ENCODE assay signal across 1 cellular context in the genomic region with DNA sequence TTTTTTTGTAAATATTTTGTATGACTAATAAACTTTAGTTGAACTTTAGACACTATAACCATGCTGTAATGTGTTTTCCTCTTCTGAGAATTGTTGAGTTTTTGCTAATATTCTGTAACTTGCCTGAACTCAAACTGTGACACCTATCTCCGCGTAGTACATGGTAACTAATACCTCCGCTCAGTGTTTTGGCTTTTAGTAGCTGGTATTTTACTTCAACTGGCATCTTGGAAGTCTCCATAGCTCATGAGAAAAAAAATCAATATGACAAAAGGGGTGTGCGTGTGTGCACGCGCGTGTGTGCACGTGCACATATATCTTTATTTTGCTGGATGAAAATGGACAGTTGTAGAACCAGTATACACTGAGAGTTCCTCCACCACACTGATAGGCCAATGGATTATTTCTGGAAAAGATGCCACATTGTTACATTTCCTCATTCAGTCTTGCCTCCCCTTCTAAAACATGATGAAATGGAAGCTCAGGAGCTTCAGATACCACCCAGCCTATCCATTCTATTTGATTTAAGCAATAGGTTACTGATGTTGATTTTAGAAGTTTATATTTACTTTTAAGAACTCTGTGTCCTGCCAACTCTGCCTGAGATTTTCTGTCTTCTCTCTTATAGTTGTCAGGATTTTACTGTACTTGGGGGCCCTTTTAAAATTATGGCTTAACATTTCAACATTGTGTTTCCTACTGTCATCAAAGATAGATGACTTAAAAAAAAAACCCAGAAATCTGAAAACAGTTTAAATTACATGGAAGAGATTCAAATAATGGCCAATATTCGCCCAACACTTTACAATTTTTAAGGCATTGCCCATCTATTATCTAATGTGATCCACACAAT.
TF ChIP-seq lines count a peak whose summit lies in the region.

No MANE protein-coding gene starts in this region.

TF ChIP-seq in HepG2, 621 proteins besides CTCF, POLR2A, EP300 and RAD21 (continued from another document and continues in another):
- TF ChIP-seq RELA (CRISPR knock-in tag; IDR thresholded peaks at IDR 0.05) (0 out of 2 replicates have a peak, but pooled peaks have one; percentile 65), PAWR (CRISPR knock-in tag; IDR thresholded peaks at IDR 0.05; ENCODE audit: borderline replicate concordance) (no peak), SMARCC2 (IDR thresholded peaks at IDR 0.05) (0 out of 2 replicates have a peak, but pooled peaks have one; percentile 30), SYNCRIP (IDR thresholded peaks at IDR 0.05; ENCODE audit: insufficient read depth, low read depth, low read length) (no peak), KDM1A (CRISPR knock-in tag; IDR thresholded peaks at IDR 0.05) (0 out of 2 replicates have a peak, but pooled peaks have one; percentile 12), SAFB2 (CRISPR knock-in tag; IDR thresholded peaks at IDR 0.05; ENCODE audit: borderline replicate concordance, low read depth) (no peak), TCF7 (IDR thresholded peaks at IDR 0.05; ENCODE audit: low read depth) (peak; percentile 33; the same call in 1 of the 2 replicates), EEA1 (CRISPR knock-in tag; IDR thresholded peaks at IDR 0.05; ENCODE audit: borderline replicate concordance) (no peak), CENPX (CRISPR knock-in tag; IDR thresholded peaks at IDR 0.05) (no peak), ATF1 (CRISPR knock-in tag; IDR thresholded peaks at IDR 0.05) (peak; percentile 50; the same call in 1 of the 2 replicates), KDM4B (CRISPR knock-in tag; IDR thresholded peaks at IDR 0.05) (peak; percentile 64; the same call in 1 of the 2 replicates), NR2F2 (IDR thresholded peaks at IDR 0.05; ENCODE audit: borderline replicate concordance, low read depth) (peak; percentile 24; the same call in 1 of the 2 replicates), ZFP41 (CRISPR knock-in tag; IDR thresholded peaks at IDR 0.05; ENCODE audit: borderline replicate concordance) (no peak), RNF2 (conservative IDR thresholded peaks at IDR 0.05; ENCODE audit: low read depth) (no peak), RFXANK (CRISPR knock-in tag; IDR thresholded peaks at IDR 0.05) (no peak), MLLT10 (CRISPR knock-in tag; IDR thresholded peaks at IDR 0.05) (no peak), ZNF781 (CRISPR knock-in tag; IDR thresholded peaks at IDR 0.05; ENCODE audit: borderline replicate concordance, not compliant biosample characterization) (no peak), ZNF570 (CRISPR knock-in tag; IDR thresholded peaks at IDR 0.05; ENCODE audit: borderline replicate concordance) (no peak), GATAD2A (CRISPR knock-in tag; IDR thresholded peaks at IDR 0.05) (peak; percentile 98), AKAP8 (CRISPR knock-in tag; IDR thresholded peaks at IDR 0.05) (no peak), ZNF34 (CRISPR knock-in tag; IDR thresholded peaks at IDR 0.05; ENCODE audit: borderline replicate concordance) (no peak), LCORL (IDR thresholded peaks at IDR 0.05) (no peak), LCORL (CRISPR knock-in tag; IDR thresholded peaks at IDR 0.05) (peak; percentile 81), NONO (IDR thresholded peaks at IDR 0.05) (no peak), NONO (CRISPR knock-in tag; conservative IDR thresholded peaks at IDR 0.05) (peak; percentile 40; the same call in 1 of the 2 replicates), GATA4 (IDR thresholded peaks at IDR 0.05; ENCODE audit: borderline replicate concordance, low read depth) (no peak), DNMT3B (CRISPR knock-in tag; conservative IDR thresholded peaks at IDR 0.05) (no peak), PLRG1 (conservative IDR thresholded peaks at IDR 0.05) (no peak), ZKSCAN1 (IDR thresholded peaks at IDR 0.05; ENCODE audit: low read length) (no peak), ZNF331 (CRISPR knock-in tag; IDR thresholded peaks at IDR 0.05) (peak; percentile 61)
- TF ChIP-seq, protein P1, sequence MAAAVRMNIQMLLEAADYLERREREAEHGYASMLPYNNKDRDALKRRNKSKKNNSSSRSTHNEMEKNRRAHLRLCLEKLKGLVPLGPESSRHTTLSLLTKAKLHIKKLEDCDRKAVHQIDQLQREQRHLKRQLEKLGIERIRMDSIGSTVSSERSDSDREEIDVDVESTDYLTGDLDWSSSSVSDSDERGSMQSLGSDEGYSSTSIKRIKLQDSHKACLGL (CRISPR knock-in tag; IDR thresholded peaks at IDR 0.05) = no peak
- TF ChIP-seq, protein P2, sequence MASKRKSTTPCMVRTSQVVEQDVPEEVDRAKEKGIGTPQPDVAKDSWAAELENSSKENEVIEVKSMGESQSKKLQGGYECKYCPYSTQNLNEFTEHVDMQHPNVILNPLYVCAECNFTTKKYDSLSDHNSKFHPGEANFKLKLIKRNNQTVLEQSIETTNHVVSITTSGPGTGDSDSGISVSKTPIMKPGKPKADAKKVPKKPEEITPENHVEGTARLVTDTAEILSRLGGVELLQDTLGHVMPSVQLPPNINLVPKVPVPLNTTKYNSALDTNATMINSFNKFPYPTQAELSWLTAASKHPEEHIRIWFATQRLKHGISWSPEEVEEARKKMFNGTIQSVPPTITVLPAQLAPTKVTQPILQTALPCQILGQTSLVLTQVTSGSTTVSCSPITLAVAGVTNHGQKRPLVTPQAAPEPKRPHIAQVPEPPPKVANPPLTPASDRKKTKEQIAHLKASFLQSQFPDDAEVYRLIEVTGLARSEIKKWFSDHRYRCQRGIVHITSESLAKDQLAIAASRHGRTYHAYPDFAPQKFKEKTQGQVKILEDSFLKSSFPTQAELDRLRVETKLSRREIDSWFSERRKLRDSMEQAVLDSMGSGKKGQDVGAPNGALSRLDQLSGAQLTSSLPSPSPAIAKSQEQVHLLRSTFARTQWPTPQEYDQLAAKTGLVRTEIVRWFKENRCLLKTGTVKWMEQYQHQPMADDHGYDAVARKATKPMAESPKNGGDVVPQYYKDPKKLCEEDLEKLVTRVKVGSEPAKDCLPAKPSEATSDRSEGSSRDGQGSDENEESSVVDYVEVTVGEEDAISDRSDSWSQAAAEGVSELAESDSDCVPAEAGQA (IDR thresholded peaks at IDR 0.05; ENCODE audit: low read depth) = no peak
- TF ChIP-seq, protein P2 (CRISPR knock-in tag; IDR thresholded peaks at IDR 0.05; ENCODE audit: borderline replicate concordance) = no peak
- TF ChIP-seq, protein P3, sequence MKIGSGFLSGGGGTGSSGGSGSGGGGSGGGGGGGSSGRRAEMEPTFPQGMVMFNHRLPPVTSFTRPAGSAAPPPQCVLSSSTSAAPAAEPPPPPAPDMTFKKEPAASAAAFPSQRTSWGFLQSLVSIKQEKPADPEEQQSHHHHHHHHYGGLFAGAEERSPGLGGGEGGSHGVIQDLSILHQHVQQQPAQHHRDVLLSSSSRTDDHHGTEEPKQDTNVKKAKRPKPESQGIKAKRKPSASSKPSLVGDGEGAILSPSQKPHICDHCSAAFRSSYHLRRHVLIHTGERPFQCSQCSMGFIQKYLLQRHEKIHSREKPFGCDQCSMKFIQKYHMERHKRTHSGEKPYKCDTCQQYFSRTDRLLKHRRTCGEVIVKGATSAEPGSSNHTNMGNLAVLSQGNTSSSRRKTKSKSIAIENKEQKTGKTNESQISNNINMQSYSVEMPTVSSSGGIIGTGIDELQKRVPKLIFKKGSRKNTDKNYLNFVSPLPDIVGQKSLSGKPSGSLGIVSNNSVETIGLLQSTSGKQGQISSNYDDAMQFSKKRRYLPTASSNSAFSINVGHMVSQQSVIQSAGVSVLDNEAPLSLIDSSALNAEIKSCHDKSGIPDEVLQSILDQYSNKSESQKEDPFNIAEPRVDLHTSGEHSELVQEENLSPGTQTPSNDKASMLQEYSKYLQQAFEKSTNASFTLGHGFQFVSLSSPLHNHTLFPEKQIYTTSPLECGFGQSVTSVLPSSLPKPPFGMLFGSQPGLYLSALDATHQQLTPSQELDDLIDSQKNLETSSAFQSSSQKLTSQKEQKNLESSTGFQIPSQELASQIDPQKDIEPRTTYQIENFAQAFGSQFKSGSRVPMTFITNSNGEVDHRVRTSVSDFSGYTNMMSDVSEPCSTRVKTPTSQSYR (CRISPR knock-in tag; IDR thresholded peaks at IDR 0.05; ENCODE audit: borderline replicate concordance) = peak; percentile 4; the same call in 1 of the 2 replicates
- TF ChIP-seq, protein P4, sequence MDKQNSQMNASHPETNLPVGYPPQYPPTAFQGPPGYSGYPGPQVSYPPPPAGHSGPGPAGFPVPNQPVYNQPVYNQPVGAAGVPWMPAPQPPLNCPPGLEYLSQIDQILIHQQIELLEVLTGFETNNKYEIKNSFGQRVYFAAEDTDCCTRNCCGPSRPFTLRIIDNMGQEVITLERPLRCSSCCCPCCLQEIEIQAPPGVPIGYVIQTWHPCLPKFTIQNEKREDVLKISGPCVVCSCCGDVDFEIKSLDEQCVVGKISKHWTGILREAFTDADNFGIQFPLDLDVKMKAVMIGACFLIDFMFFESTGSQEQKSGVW (CRISPR knock-in tag; IDR thresholded peaks at IDR 0.05; ENCODE audit: borderline replicate concordance) = no peak
- TF ChIP-seq, protein P5, sequence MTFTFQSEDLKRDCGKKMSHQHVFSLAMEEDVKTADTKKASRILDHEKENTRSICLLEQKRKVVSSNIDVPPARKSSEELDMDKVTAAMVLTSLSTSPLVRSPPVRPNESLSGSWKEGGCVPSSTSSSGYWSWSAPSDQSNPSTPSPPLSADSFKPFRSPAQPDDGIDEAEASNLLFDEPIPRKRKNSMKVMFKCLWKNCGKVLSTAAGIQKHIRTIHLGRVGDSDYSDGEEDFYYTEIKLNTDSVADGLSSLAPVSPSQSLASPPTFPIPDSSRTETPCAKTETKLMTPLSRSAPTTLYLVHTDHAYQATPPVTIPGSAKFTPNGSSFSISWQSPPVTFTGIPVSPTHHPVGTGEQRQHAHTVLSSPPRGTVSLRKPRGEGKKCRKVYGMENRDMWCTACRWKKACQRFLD (CRISPR knock-in tag; IDR thresholded peaks at IDR 0.05; ENCODE audit: borderline replicate concordance) = no peak
- TF ChIP-seq, protein P6, sequence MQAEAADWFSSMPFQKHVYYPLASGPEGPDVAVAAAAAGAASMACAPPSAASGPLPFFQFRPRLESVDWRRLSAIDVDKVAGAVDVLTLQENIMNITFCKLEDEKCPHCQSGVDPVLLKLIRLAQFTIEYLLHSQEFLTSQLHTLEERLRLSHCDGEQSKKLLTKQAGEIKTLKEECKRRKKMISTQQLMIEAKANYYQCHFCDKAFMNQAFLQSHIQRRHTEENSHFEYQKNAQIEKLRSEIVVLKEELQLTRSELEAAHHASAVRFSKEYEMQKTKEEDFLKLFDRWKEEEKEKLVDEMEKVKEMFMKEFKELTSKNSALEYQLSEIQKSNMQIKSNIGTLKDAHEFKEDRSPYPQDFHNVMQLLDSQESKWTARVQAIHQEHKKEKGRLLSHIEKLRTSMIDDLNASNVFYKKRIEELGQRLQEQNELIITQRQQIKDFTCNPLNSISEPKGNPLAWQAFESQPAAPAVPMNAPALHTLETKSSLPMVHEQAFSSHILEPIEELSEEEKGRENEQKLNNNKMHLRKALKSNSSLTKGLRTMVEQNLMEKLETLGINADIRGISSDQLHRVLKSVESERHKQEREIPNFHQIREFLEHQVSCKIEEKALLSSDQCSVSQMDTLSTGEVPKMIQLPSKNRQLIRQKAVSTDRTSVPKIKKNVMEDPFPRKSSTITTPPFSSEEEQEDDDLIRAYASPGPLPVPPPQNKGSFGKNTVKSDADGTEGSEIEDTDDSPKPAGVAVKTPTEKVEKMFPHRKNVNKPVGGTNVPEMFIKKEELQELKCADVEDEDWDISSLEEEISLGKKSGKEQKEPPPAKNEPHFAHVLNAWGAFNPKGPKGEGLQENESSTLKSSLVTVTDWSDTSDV (CRISPR knock-in tag; IDR thresholded peaks at IDR 0.05) = no peak
- TF ChIP-seq, protein P7, sequence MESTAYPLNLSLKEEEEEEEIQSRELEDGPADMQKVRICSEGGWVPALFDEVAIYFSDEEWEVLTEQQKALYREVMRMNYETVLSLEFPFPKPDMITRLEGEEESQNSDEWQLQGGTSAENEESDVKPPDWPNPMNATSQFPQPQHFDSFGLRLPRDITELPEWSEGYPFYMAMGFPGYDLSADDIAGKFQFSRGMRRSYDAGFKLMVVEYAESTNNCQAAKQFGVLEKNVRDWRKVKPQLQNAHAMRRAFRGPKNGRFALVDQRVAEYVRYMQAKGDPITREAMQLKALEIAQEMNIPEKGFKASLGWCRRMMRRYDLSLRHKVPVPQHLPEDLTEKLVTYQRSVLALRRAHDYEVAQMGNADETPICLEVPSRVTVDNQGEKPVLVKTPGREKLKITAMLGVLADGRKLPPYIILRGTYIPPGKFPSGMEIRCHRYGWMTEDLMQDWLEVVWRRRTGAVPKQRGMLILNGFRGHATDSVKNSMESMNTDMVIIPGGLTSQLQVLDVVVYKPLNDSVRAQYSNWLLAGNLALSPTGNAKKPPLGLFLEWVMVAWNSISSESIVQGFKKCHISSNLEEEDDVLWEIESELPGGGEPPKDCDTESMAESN (CRISPR knock-in tag; conservative IDR thresholded peaks at IDR 0.05) = no peak
- TF ChIP-seq, protein P8, sequence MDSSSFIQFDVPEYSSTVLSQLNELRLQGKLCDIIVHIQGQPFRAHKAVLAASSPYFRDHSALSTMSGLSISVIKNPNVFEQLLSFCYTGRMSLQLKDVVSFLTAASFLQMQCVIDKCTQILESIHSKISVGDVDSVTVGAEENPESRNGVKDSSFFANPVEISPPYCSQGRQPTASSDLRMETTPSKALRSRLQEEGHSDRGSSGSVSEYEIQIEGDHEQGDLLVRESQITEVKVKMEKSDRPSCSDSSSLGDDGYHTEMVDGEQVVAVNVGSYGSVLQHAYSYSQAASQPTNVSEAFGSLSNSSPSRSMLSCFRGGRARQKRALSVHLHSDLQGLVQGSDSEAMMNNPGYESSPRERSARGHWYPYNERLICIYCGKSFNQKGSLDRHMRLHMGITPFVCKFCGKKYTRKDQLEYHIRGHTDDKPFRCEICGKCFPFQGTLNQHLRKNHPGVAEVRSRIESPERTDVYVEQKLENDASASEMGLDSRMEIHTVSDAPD (CRISPR knock-in tag; IDR thresholded peaks at IDR 0.05) = no peak; the same call in 1 of the 2 replicates
- TF ChIP-seq, protein P9, sequence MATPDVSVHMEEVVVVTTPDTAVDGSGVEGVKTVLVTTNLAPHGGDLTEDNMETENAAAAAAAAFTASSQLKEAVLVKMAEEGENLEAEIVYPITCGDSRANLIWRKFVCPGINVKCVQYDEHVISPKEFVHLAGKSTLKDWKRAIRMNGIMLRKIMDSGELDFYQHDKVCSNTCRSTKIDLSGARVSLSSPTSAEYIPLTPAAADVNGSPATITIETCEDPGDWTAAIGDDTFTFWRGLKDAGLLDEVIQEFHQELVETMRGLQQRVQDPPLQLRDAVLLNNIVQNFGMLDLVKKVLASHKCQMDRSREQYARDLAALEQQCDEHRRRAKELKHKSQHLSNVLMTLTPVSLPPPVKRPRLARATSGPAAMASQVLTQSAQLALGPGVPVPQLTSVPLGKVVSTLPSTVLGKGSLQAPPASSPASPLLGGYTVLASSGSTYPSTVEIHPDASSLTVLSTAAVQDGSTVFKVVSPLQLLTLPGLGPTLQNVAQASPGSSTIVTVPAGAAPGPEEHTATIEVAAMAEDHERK (CRISPR knock-in tag; IDR thresholded peaks at IDR 0.05; ENCODE audit: low read depth) = no peak
